12 cellular contexts compared by ENCODE assay signal in genomic region chr14:48937796-48938195, GRCh38.
DNase-seq lines count a peak whose midpoint lies in the region; ATAC-seq and TF ChIP-seq lines count a peak whose summit lies in the region.
"Had no signal": no experiment of that assay in that cellular context is flagged by ENCODE, and none has a peak within 500 bp of the region (broad histone marks: within the 10 kb centered on the region; RNA-seq: fewer than 3 reads in every experiment).

No MANE protein-coding gene starts in this region.

- TF ChIP-seq EP300 in gastroesophageal sphincter (IDR thresholded peaks at IDR 0.05), result no peak

- H3K27me3 ChIP-seq in SJCRH30, result no peaks in the 10 kb centered on the region
- no peaks in the 10 kb centered on the region for H3K27me3 ChIP-seq in gastroesophageal sphincter

- intact Hi-C loops in natural killer cell (cut with micrococcal nuclease), result no loop called here

- H3K27ac ChIP-seq in SJCRH30 (peak overlapping the region; percentile 54), gastroesophageal sphincter (peak overlapping the region in 3 of 4 donors; percentile 65 to 79 (median 72))
- H3K27ac ChIP-seq: WERI-Rb-1 had no signal

- peaks cover 13% of the 10 kb centered on the region for H3K4me1 ChIP-seq in SJCRH30
- peaks cover 0 to 30% (median 4%) of the 10 kb centered on the region in 3 donors for H3K4me1 ChIP-seq in gastroesophageal sphincter

- 12 to 20% methylated on average over 8 to 9 of the region's 9 CpGs for WGBS in gastroesophageal sphincter (ENCODE audit: low coverage in 1 of 2), 2 donors

- no peaks in the 10 kb centered on the region for H3K27me3 Mint-ChIP-seq in natural killer cell (ENCODE audit: low read depth in 2 of 2)
- H3K27me3 Mint-ChIP-seq: activated naive CD4-positive, alpha-beta T cell treated with anti-CD3 and anti-CD28 coated beads, Interleukin-2, amount 50 U/mL, for 24 hours had no signal

- H3K4me3 Mint-ChIP-seq in natural killer cell, result no peak overlapping the region
- H3K4me3 Mint-ChIP-seq: activated naive CD4-positive, alpha-beta T cell treated with anti-CD3 and anti-CD28 coated beads, Interleukin-2, amount 50 U/mL, for 24 hours; immature natural killer cell had no signal

- no peaks in the 10 kb centered on the region for H3K36me3 Mint-ChIP-seq in natural killer cell
- H3K36me3 Mint-ChIP-seq: activated naive CD4-positive, alpha-beta T cell treated with anti-CD3 and anti-CD28 coated beads, Interleukin-2, amount 50 U/mL, for 24 hours; immature natural killer cell had no signal

- DNase-seq in H4 (ENCODE audit: low spot score) (peak; percentile 56), SJCRH30 (peak; percentile 71 to 83), retina (peak; percentile 13), natural killer cell (no peak), RKO (ENCODE audit: low spot score) (no peak)
- no peak for DNase-seq in activated T-cell treated with anti-CD3 and anti-CD28 coated beads, Interleukin-2, amount 50 U/mL, for 48 hours
- DNase-seq: activated CD8-positive, alpha-beta memory T cell treated with anti-CD3 and anti-CD28 coated beads, Interleukin-2, amount 50 U/mL, for 4 hours; immature natural killer cell; WERI-Rb-1 had no signal

- TF ChIP-seq POLR2A in gastroesophageal sphincter (IDR thresholded peaks at IDR 0.05), result no peak

- H3K27ac Mint-ChIP-seq in natural killer cell, result no peak overlapping the region
- H3K27ac Mint-ChIP-seq: activated naive CD4-positive, alpha-beta T cell treated with anti-CD3 and anti-CD28 coated beads, Interleukin-2, amount 50 U/mL, for 24 hours; immature natural killer cell had no signal

- no peaks in the 10 kb centered on the region for H3K4me1 Mint-ChIP-seq in natural killer cell
- H3K4me1 Mint-ChIP-seq: activated naive CD4-positive, alpha-beta T cell treated with anti-CD3 and anti-CD28 coated beads, Interleukin-2, amount 50 U/mL, for 24 hours; immature natural killer cell had no signal

- 0 out of 2 replicates have a peak overlapping the region, but pooled peaks have one; percentile 11 for H3K4me3 ChIP-seq in SJCRH30
- H3K4me3 ChIP-seq in gastroesophageal sphincter, result no peak overlapping the region

- peaks cover 4 to 8% of the 10 kb centered on the region in 2 donors for H3K9me3 Mint-ChIP-seq in natural killer cell

- TF ChIP-seq CTCF in gastroesophageal sphincter (IDR thresholded peaks at IDR 0.05) (no peak), natural killer cell (IDR thresholded peaks at IDR 0.05) (no peak)

- H3K36me3 ChIP-seq in SJCRH30, result no peaks in the 10 kb centered on the region
- no peaks in the 10 kb centered on the region for H3K36me3 ChIP-seq in gastroesophageal sphincter
- H3K36me3 ChIP-seq: WERI-Rb-1 had no signal

- ATAC-seq in gastroesophageal sphincter, result peak; percentile 65
- no peak for ATAC-seq in natural killer cell
- ATAC-seq: sciatic nerve had no signal

- no peaks in the 10 kb centered on the region for H3K9me3 ChIP-seq in SJCRH30 (replicated peaks)
- no peaks in the 10 kb centered on the region for H3K9me3 ChIP-seq in gastroesophageal sphincter

Comparison
In these comparisons a context has a peak if more than half of its experiments do, and no peak if none do; other contexts are left out.
1. DNase-seq: peak in H4 (single experiment), SJCRH30 (2 of 2) and retina (single experiment); none in natural killer cell (single experiment), activated T-cell treated with anti-CD3 and anti-CD28 coated beads, Interleukin-2, amount 50 U/mL, for 48 hours (0 of 2) and RKO (single experiment).